ENCODE assay signal across 8 cellular contexts in the genomic region with DNA sequence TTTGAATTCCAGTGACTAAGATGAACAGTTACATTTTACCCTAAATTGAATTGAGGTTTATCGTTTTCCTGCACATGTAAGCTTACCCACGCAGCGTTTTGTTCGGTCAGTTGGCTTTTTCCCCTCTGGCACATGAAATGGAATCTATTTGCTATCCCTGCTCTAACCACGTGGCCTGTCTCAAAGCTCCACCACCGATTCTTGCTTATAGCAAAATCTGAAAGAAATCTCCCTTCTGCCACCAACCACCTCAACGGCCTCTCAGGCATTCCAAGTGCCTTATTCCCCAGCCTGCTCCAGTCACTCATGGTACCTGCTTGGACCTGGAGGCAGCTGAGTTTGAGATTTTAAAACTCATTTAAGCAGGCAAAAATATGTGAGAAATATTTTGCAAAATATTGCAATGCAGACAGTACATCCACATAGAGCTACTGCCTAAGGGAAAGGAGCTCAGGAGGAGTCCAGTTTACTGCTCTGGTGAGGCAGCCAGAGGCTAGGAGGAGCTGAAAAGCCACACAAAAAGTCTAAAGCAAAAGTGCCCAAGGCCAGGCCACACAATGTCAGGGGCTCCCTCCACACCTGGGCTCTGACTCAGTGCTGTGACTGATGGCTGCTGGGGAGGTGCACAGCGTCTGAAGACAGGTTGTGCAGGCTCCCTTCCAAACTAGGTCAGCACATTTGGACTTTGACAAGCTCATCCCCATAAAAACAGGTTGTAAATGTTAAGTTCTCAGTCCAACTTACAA. TPM values are rescaled to one million over a fixed set of nuclear protein-coding genes. Genes with fewer than 3 reads are reported as not detected.
DNase-seq lines count a peak whose midpoint lies in the region; ATAC-seq and TF ChIP-seq lines count a peak whose summit lies in the region.

No MANE protein-coding gene starts in this region.

- H3K27me3 Mint-ChIP-seq in MCF 10A (ENCODE audit: insufficient read depth, unreplicated experiment), result no peaks in the 10 kb centered on the region
- H3K27me3 Mint-ChIP-seq in stimulated activated memory B cell treated with anti-CD40 and anti-IgM and Interleukin-4, amounts not matched to agents 10 μg/mL and 1 μg/mL and 100 μg/mL, for 72 hours, result no peaks in the 10 kb centered on the region
- no peaks in the 10 kb centered on the region for H3K27me3 Mint-ChIP-seq in activated CD4-positive, alpha-beta T cell treated with anti-CD3 and anti-CD28 coated beads, Interleukin-2, amount 10 ng/mL, durations not matched to agents 24 days and 14 days

- H3K4me3 Mint-ChIP-seq in MCF 10A (ENCODE audit: unreplicated experiment), result peak overlapping the region; percentile 56
- H3K4me3 Mint-ChIP-seq in stimulated activated memory B cell treated with anti-CD40 and anti-IgM and Interleukin-4, amounts not matched to agents 10 μg/mL and 1 μg/mL and 100 μg/mL, for 72 hours, result peak overlapping the region; percentile 40
- no peak overlapping the region for H3K4me3 Mint-ChIP-seq in activated CD4-positive, alpha-beta T cell treated with anti-CD3 and anti-CD28 coated beads, Interleukin-2, amount 10 ng/mL, durations not matched to agents 24 days and 14 days

- CTCF ChIA-PET in MCF 10A (lab: Yijun Ruan, JAX), result interaction anchor here (0.6 to 2.0 kb wide), 7 partner anchors 9 to 1842 kb away, joined by 3 to 5 read pairs (median 3); a partner anchor contains a TSS
- CTCF ChIA-PET in GM10248 (lab: Yijun Ruan, JAX), result interaction anchor here (1.7 to 2.6 kb wide), 2 partner anchors 9 to 16 kb away, joined by 5 to 9 read pairs; no protein-coding TSS in a partner anchor

- DNase-seq in A172 (ENCODE audit: low spot score) (peak; percentile 63), LHCN-M2 (ENCODE audit: low read depth) (peak; percentile 51), MCF 10A (ENCODE audit: unreplicated experiment) (peak; percentile 68), kidney glomerular epithelial cell (lab: John Stamatoyannopoulos, UW) (peak; percentile 15), DMS153 treated with DMSO at 0.1 percent for 48 hours (lab: John Stamatoyannopoulos, UW; ENCODE audit: unreplicated experiment) (no peak), GM10248 (ENCODE audit: extremely low spot score) (no peak)
- DNase-seq in activated CD4-positive, alpha-beta T cell treated with anti-CD3 and anti-CD28 coated beads, Interleukin-2, amount 10 ng/mL, durations not matched to agents 24 days and 14 days, result no peak

- TF ChIP-seq CTCF in MCF 10A (IDR thresholded peaks at IDR 0.05; ENCODE audit: unreplicated experiment) (no peak), GM10248 (IDR thresholded peaks at IDR 0.05; ENCODE audit: control extremely low read depth, extremely low read depth, low read depth, missing control alignments) (no peak)

- peaks cover 60% of the 10 kb centered on the region for H3K4me1 Mint-ChIP-seq in MCF 10A (ENCODE audit: insufficient read depth, unreplicated experiment)
- H3K4me1 Mint-ChIP-seq in stimulated activated memory B cell treated with anti-CD40 and anti-IgM and Interleukin-4, amounts not matched to agents 10 μg/mL and 1 μg/mL and 100 μg/mL, for 72 hours, result peaks cover 90% of the 10 kb centered on the region
- H3K4me1 Mint-ChIP-seq in activated CD4-positive, alpha-beta T cell treated with anti-CD3 and anti-CD28 coated beads, Interleukin-2, amount 10 ng/mL, durations not matched to agents 24 days and 14 days, result peaks cover 32% of the 10 kb centered on the region

- intact Hi-C loops in MCF 10A (cut with micrococcal nuclease), result loop anchor here (2.0 kb wide), 1 partner anchor 26 kb away; a partner anchor contains a TSS
- intact Hi-C loops in activated CD4-positive, alpha-beta T cell treated with anti-CD3 and anti-CD28 coated beads, Interleukin-2, amount 10 ng/mL, durations not matched to agents 24 days and 14 days (cut with micrococcal nuclease), result no loop called here

- peaks cover 5% of the 10 kb centered on the region for H3K36me3 Mint-ChIP-seq in MCF 10A (ENCODE audit: insufficient read depth, unreplicated experiment)
- H3K36me3 Mint-ChIP-seq in stimulated activated memory B cell treated with anti-CD40 and anti-IgM and Interleukin-4, amounts not matched to agents 10 μg/mL and 1 μg/mL and 100 μg/mL, for 72 hours, result peaks cover 13% of the 10 kb centered on the region
- H3K36me3 Mint-ChIP-seq in activated CD4-positive, alpha-beta T cell treated with anti-CD3 and anti-CD28 coated beads, Interleukin-2, amount 10 ng/mL, durations not matched to agents 24 days and 14 days (ENCODE audit: low read depth), result peaks cover 3% of the 10 kb centered on the region

- POLR2A ChIA-PET in MCF 10A (lab: Yijun Ruan, JAX) (interaction anchor here (0.6 to 4.0 kb wide), 16 partner anchors 9 to 1507 kb away, joined by 3 to 54 read pairs (median 6); a partner anchor contains a TSS), GM10248 (lab: Yijun Ruan, JAX) (interaction anchor here (0.5 to 1.2 kb wide), 3 partner anchors 10 to 26 kb away, joined by 3 to 4 read pairs (median 3); a partner anchor contains a TSS)

- H3K9me3 Mint-ChIP-seq in MCF 10A (ENCODE audit: unreplicated experiment), result no peaks in the 10 kb centered on the region
- no peaks in the 10 kb centered on the region for H3K9me3 Mint-ChIP-seq in stimulated activated memory B cell treated with anti-CD40 and anti-IgM and Interleukin-4, amounts not matched to agents 10 μg/mL and 1 μg/mL and 100 μg/mL, for 72 hours
- no peaks in the 10 kb centered on the region for H3K9me3 Mint-ChIP-seq in activated CD4-positive, alpha-beta T cell treated with anti-CD3 and anti-CD28 coated beads, Interleukin-2, amount 10 ng/mL, durations not matched to agents 24 days and 14 days

- no TSS peak for BruUV-seq in MCF 10A (replicated peaks; lab: Mats Ljungman, UMichigan)

- H3K27ac Mint-ChIP-seq in MCF 10A (ENCODE audit: low read depth, unreplicated experiment), result peak overlapping the region; percentile 79
- H3K27ac Mint-ChIP-seq in stimulated activated memory B cell treated with anti-CD40 and anti-IgM and Interleukin-4, amounts not matched to agents 10 μg/mL and 1 μg/mL and 100 μg/mL, for 72 hours, result peak overlapping the region; percentile 75
- no peak overlapping the region for H3K27ac Mint-ChIP-seq in activated CD4-positive, alpha-beta T cell treated with anti-CD3 and anti-CD28 coated beads, Interleukin-2, amount 10 ng/mL, durations not matched to agents 24 days and 14 days

- ATAC-seq in stimulated activated memory B cell treated with anti-CD40 and anti-IgM and Interleukin-4, amounts not matched to agents 10 μg/mL and 1 μg/mL and 100 μg/mL, for 72 hours, result peak; percentile 67

RNA-seq across cellular contexts. Expression of a gene that starts 26.4 kb away (rescaled TPM):
- total RNA-seq in A172 (2014; rRNA removed; shearing (Covaris generic)), result 51.9 and 58.7 TPM in 2 replicates
- 19.5 and 22.5 TPM in 2 replicates for total RNA-seq in LHCN-M2 (2014; rRNA removed)
- 35.9 TPM for polyA plus RNA-seq in LHCN-M2 (2012)
- total RNA-seq in MCF 10A (2022), result 50.0 and 52.2 TPM in 2 replicates
- 74.0 and 74.9 TPM in 2 replicates for total RNA-seq in activated CD4-positive, alpha-beta T cell treated with anti-CD3 and anti-CD28 coated beads, Interleukin-2, amount 10 ng/mL, durations not matched to agents 24 days and 14 days

Comparison
In these comparisons a context has a peak if more than half of its experiments do, and no peak if none do; other contexts are left out.
1. DNase-seq: peak in A172 (single experiment), LHCN-M2 (single experiment), MCF 10A (single experiment) and kidney glomerular epithelial cell (single experiment); none in DMS153 treated with DMSO at 0.1 percent for 48 hours (single experiment), activated CD4-positive, alpha-beta T cell treated with anti-CD3 and anti-CD28 coated beads, Interleukin-2, amount 10 ng/mL, durations not matched to agents 24 days and 14 days (single experiment) and GM10248 (single experiment).